ENCODE assay signal across 12 cellular contexts in genomic region chr17:42982266-42982665, GRCh38. TPM values are rescaled to one million over a fixed set of nuclear protein-coding genes. Genes with fewer than 3 reads are reported as not detected.
A peak's percentile ranks its signal among the peaks of the same experiment; 100 is the strongest.
DNase-seq lines count a peak whose midpoint lies in the region; ATAC-seq, FAIRE-seq and TF ChIP-seq lines count a peak whose summit lies in the region.
"Had no signal": no experiment of that assay in that cellular context is flagged by ENCODE, and none has a peak within 500 bp of the region (broad histone marks: within the 10 kb centered on the region; RNA-seq: fewer than 3 reads in every experiment).

No MANE protein-coding gene starts in this region.

- CTCF ChIA-PET in endothelial cell of umbilical vein (lab: Charles Lee) = interaction anchor here (0.7 to 1.2 kb wide), 2 partner anchors 14 to 49 kb away, joined by 3 read pairs; no protein-coding TSS in a partner anchor

- peak overlapping the region; percentile 100 for H3K27ac ChIP-seq in cardiac muscle cell
- no peak overlapping the region for H3K27ac ChIP-seq in heart left ventricle
- peak overlapping the region; percentile 98 for H3K27ac ChIP-seq in VCaP
- H3K27ac ChIP-seq in endothelial cell of umbilical vein (ENCODE audit: insufficient read depth, low read depth, low read length) = no peak overlapping the region

- DNase-seq in cardiac muscle cell (ENCODE audit: low read depth in 1 of 2, low spot score in 1 of 2) = no peak
- no peak for DNase-seq in heart left ventricle
- DNase-seq in endothelial cell of umbilical vein (ENCODE audit: low read depth, low spot score) = no peak
- DNase-seq in stimulated activated naive B cell treated with anti-CD40 and anti-IgM and Interleukin-4, amounts not matched to agents 10 μg/mL and 1 μg/mL and 100 μg/mL, for 72 hours = no peak
- no peak for DNase-seq in DMS79 treated with DMSO at 0.1 percent for 48 hours (lab: John Stamatoyannopoulos, UW)
- DNase-seq in NCI-H2171 (lab: John Stamatoyannopoulos, UW) = no peak
- DNase-seq: kidney, NCI-H146, NCI-H82 had no signal

- H4K20me1 ChIP-seq in endothelial cell of umbilical vein (replicated peaks; ENCODE audit: control insufficient read depth, extremely low read depth, insufficient read depth, low read length) = no peaks in the 10 kb centered on the region

- no peak overlapping the region for H3K9ac ChIP-seq in endothelial cell of umbilical vein (replicated peaks; ENCODE audit: extremely low read depth, insufficient read depth, low read length)

- POLR2A ChIA-PET in endothelial cell of umbilical vein (lab: Charles Lee) = no interaction called here

- H3K9me3 ChIP-seq in cardiac muscle cell (ENCODE audit: low read depth) = no peaks in the 10 kb centered on the region
- no peaks in the 10 kb centered on the region for H3K9me3 ChIP-seq in heart left ventricle
- H3K9me3 ChIP-seq in endothelial cell of umbilical vein (replicated peaks; ENCODE audit: control insufficient read depth, insufficient read depth, low read length) = no peaks in the 10 kb centered on the region

- H3K79me2 ChIP-seq in endothelial cell of umbilical vein (ENCODE audit: control insufficient read depth, insufficient read depth, low read length) = peaks cover 16% of the 10 kb centered on the region

- ATAC-seq in heart left ventricle (no peak), HG03442 (IDR thresholded peaks at IDR 0.05; ENCODE audit: unreplicated experiment) (no peak)
- ATAC-seq in stimulated activated naive B cell treated with anti-CD40 and anti-IgM and Interleukin-4, amounts not matched to agents 10 μg/mL and 1 μg/mL and 100 μg/mL, for 72 hours (replicated peaks) = no peak

- peaks cover 29 to 72% of the 10 kb centered on the region in 2 donors for H3K4me1 Mint-ChIP-seq in stimulated activated naive B cell treated with anti-CD40 and anti-IgM and Interleukin-4, amounts not matched to agents 10 μg/mL and 1 μg/mL and 100 μg/mL, for 72 hours

- H3K4me3 ChIP-seq in cardiac muscle cell (no peak overlapping the region), heart left ventricle (peak overlapping the region in 2 of 12 donors; percentile 85 to 99), endothelial cell of umbilical vein (replicated peaks in 1 of 3; ENCODE audit: insufficient read depth in 1 of 3, low read depth in 1 of 3, low read length in 3 of 3) (no peak overlapping the region)

- no peak for TF ChIP-seq POLR2A in heart left ventricle (IDR thresholded peaks at IDR 0.05)
- no peak for TF ChIP-seq POLR2A in endothelial cell of umbilical vein (IDR thresholded peaks at IDR 0.05; ENCODE audit: low read depth, low read length)

- no peaks in the 10 kb centered on the region for H3K9me1 ChIP-seq in endothelial cell of umbilical vein (replicated peaks; ENCODE audit: control insufficient read depth, extremely low read depth, insufficient read depth, low read length)

- FAIRE-seq in endothelial cell of umbilical vein (lab: Jason Lieb, UNC) = no peak
- FAIRE-seq: kidney had no signal

- H3K27me3 ChIP-seq in cardiac muscle cell (no peaks in the 10 kb centered on the region), heart left ventricle (no peaks in the 10 kb centered on the region), endothelial cell of umbilical vein (ENCODE audit: control insufficient read depth in 2 of 2, insufficient read depth in 2 of 2, low read length in 2 of 2) (no peaks in the 10 kb centered on the region)

- intact Hi-C loops in heart left ventricle (cut with DNase I) = no loop called here
- intact Hi-C loops in endothelial cell of umbilical vein (cut with micrococcal nuclease) = no loop called here

- dilution Hi-C loops in endothelial cell of umbilical vein (cut with MboI; ENCODE audit: extremely low pct_ligation_motif_present, low sequenced_read_pairs) = no loop called here

- H3K36me3 ChIP-seq in cardiac muscle cell (peaks cover 17% of the 10 kb centered on the region), heart left ventricle (peaks cover under 1 to 37% (median 14%) of the 10 kb centered on the region in 9 donors), endothelial cell of umbilical vein (ENCODE audit: control insufficient read depth in 2 of 2, extremely low read depth in 1 of 2, insufficient read depth in 2 of 2, low read length in 2 of 2) (peaks cover 2 to 3% of the 10 kb centered on the region in 2 experiments)

- H2AFZ ChIP-seq in endothelial cell of umbilical vein (ENCODE audit: low read depth, low read length) = no peak overlapping the region

- H3K36me3 Mint-ChIP-seq in stimulated activated naive B cell treated with anti-CD40 and anti-IgM and Interleukin-4, amounts not matched to agents 10 μg/mL and 1 μg/mL and 100 μg/mL, for 72 hours = peaks cover 12 to 22% of the 10 kb centered on the region in 2 donors

- H3K9me3 Mint-ChIP-seq in stimulated activated naive B cell treated with anti-CD40 and anti-IgM and Interleukin-4, amounts not matched to agents 10 μg/mL and 1 μg/mL and 100 μg/mL, for 72 hours = no peaks in the 10 kb centered on the region

- no peaks in the 10 kb centered on the region for H3K27me3 Mint-ChIP-seq in stimulated activated naive B cell treated with anti-CD40 and anti-IgM and Interleukin-4, amounts not matched to agents 10 μg/mL and 1 μg/mL and 100 μg/mL, for 72 hours

- H3K4me1 ChIP-seq in cardiac muscle cell (ENCODE audit: low read depth) (peaks cover 20% of the 10 kb centered on the region), heart left ventricle (peaks cover 0 to 52% (median 25%) of the 10 kb centered on the region in 12 donors), endothelial cell of umbilical vein (ENCODE audit: control insufficient read depth, extremely low read depth, insufficient read depth, low read length) (peaks cover 23% of the 10 kb centered on the region)

- H3K4me2 ChIP-seq in endothelial cell of umbilical vein (ENCODE audit: insufficient read depth, low read length) = no peak overlapping the region

- TF ChIP-seq CTCF in cardiac muscle cell (IDR thresholded peaks at IDR 0.05; ENCODE audit: low read depth, low read length) = no peak
- no peak for TF ChIP-seq CTCF in heart left ventricle (IDR thresholded peaks at IDR 0.05)
- no peak for TF ChIP-seq CTCF in VCaP (conservative IDR thresholded peaks at IDR 0.05)
- no peak for TF ChIP-seq CTCF in endothelial cell of umbilical vein (IDR thresholded peaks at IDR 0.05; ENCODE audit: extremely low read depth in 1 of 2, insufficient read depth in 1 of 2, low read depth in 1 of 2, low read length in 2 of 2)

- TSS peak; percentile 8 for BruUV-seq in endothelial cell of umbilical vein (replicated peaks; lab: Mats Ljungman, UMichigan)

- H3K27ac Mint-ChIP-seq in stimulated activated naive B cell treated with anti-CD40 and anti-IgM and Interleukin-4, amounts not matched to agents 10 μg/mL and 1 μg/mL and 100 μg/mL, for 72 hours = peak overlapping the region; percentile 76

- peak overlapping the region; percentile 86 to 99 for H3K4me3 Mint-ChIP-seq in stimulated activated naive B cell treated with anti-CD40 and anti-IgM and Interleukin-4, amounts not matched to agents 10 μg/mL and 1 μg/mL and 100 μg/mL, for 72 hours

RNA-seq across cellular contexts. Expression of gene RUNDC1, which starts 1.9 kb away (rescaled TPM):
- 20.5 and 28.8 TPM in 2 replicates for total RNA-seq in cardiac muscle cell
- 33.8 and 39.0 TPM in 2 replicates for polyA plus RNA-seq in cardiac muscle cell
- total RNA-seq in heart left ventricle = 10 to 100 TPM in 8 of 9 donors, 1 to 10 TPM in 1; 9.8 to 15.9 (median 11.4) TPM
- polyA plus RNA-seq in heart left ventricle = 10 to 100 TPM in 1 of 2 donors, 1 to 10 TPM in 1; 5.5 to 14.4 TPM
- 11.7 and 12.0 TPM in 2 replicates for total RNA-seq in endothelial cell of umbilical vein
- 7.3 and 9.2 TPM in 2 replicates for polyA plus RNA-seq in endothelial cell of umbilical vein
- 7.5 and 7.8 TPM in 2 replicates for polyA plus RNA-seq in endothelial cell of umbilical vein (2011; cell fraction: cytosol; rRNA removed)
- 9.2 and 9.5 TPM in 2 replicates for polyA plus RNA-seq in endothelial cell of umbilical vein (2011; cell fraction: nucleus; rRNA removed)
- 8.1 and 8.9 TPM in 2 replicates for polyA plus RNA-seq in endothelial cell of umbilical vein (2012)
- polyA minus RNA-seq in endothelial cell of umbilical vein = 11.6 and 13.4 TPM in 2 replicates
- polyA minus RNA-seq in endothelial cell of umbilical vein (2011; cell fraction: cytosol; rRNA and poly(A)+ RNA removed) = 5.4 TPM
- polyA minus RNA-seq in endothelial cell of umbilical vein (2011; cell fraction: nucleus; rRNA and poly(A)+ RNA removed) = 7.1 and 8.8 TPM in 2 replicates

RNA-seq across cellular contexts. Expression of gene PTGES3L, which starts 2.4 kb away (rescaled TPM):
- total RNA-seq in cardiac muscle cell = 42.8 and 50.8 TPM in 2 replicates
- 72.9 and 86.1 TPM in 2 replicates for polyA plus RNA-seq in cardiac muscle cell
- 10 to 100 TPM; 24.6 to 48.4 (median 41.2) TPM for total RNA-seq in heart left ventricle
- 10 to 100 TPM; 41.5 to 58.0 TPM for polyA plus RNA-seq in heart left ventricle
- not detected in 2 replicates for total RNA-seq in endothelial cell of umbilical vein
- 0.23 and 0.45 TPM in 2 replicates for polyA plus RNA-seq in endothelial cell of umbilical vein
- 0.19 and 0.20 TPM in 2 replicates for polyA plus RNA-seq in endothelial cell of umbilical vein (2011; cell fraction: cytosol; rRNA removed)
- 0.67 and 0.78 TPM in 2 replicates for polyA plus RNA-seq in endothelial cell of umbilical vein (2011; cell fraction: nucleus; rRNA removed)
- 0.17 TPM in 1 of 2 replicates, not detected in the other for polyA plus RNA-seq in endothelial cell of umbilical vein (2012)
- 0.15 and 1.2 TPM in 2 replicates for polyA minus RNA-seq in endothelial cell of umbilical vein
- polyA minus RNA-seq in endothelial cell of umbilical vein (2011; cell fraction: cytosol; rRNA and poly(A)+ RNA removed) = 1.9 TPM
- 0.53 and 1.4 TPM in 2 replicates for polyA minus RNA-seq in endothelial cell of umbilical vein (2011; cell fraction: nucleus; rRNA and poly(A)+ RNA removed)
- total RNA-seq: HT1080 had no signal

RNA-seq across cellular contexts. Expression of gene RPL27, which starts 16.0 kb away (rescaled TPM):
- 958 and 1,193 TPM in 2 replicates for total RNA-seq in cardiac muscle cell
- polyA plus RNA-seq in cardiac muscle cell = 906 and 971 TPM in 2 replicates
- total RNA-seq in heart left ventricle = 100 to 1,000 TPM; 477 to 796 (median 664) TPM
- polyA plus RNA-seq in heart left ventricle = 1,000 to 10,000 TPM; 1,976 to 2,590 TPM
- total RNA-seq in endothelial cell of umbilical vein = 1,014 and 1,102 TPM in 2 replicates
- 2,467 and 2,620 TPM in 2 replicates for polyA plus RNA-seq in endothelial cell of umbilical vein
- 4,890 and 5,080 TPM in 2 replicates for polyA plus RNA-seq in endothelial cell of umbilical vein (2011; cell fraction: cytosol; rRNA removed)
- 1,058 and 1,799 TPM in 2 replicates for polyA plus RNA-seq in endothelial cell of umbilical vein (2011; cell fraction: nucleus; rRNA removed)
- 2,952 and 3,928 TPM in 2 replicates for polyA plus RNA-seq in endothelial cell of umbilical vein (2012)
- 1,135 and 1,329 TPM in 2 replicates for polyA minus RNA-seq in endothelial cell of umbilical vein
- 601 TPM for polyA minus RNA-seq in endothelial cell of umbilical vein (2011; cell fraction: cytosol; rRNA and poly(A)+ RNA removed)
- polyA minus RNA-seq in endothelial cell of umbilical vein (2011; cell fraction: nucleus; rRNA and poly(A)+ RNA removed) = 149 and 293 TPM in 2 replicates

RNA-seq across cellular contexts. Expression of gene AARSD1, which starts 18.0 kb away (rescaled TPM):
- 36.1 and 37.0 TPM in 2 replicates for total RNA-seq in cardiac muscle cell
- polyA plus RNA-seq in cardiac muscle cell = 76.1 and 82.1 TPM in 2 replicates
- total RNA-seq in heart left ventricle = 10 to 100 TPM; 19.5 to 33.3 (median 26.2) TPM
- 10 to 100 TPM; 45.5 to 66.3 TPM for polyA plus RNA-seq in heart left ventricle
- 39.7 and 53.2 TPM in 2 replicates for total RNA-seq in endothelial cell of umbilical vein
- polyA plus RNA-seq in endothelial cell of umbilical vein = 38.3 and 42.8 TPM in 2 replicates
- polyA plus RNA-seq in endothelial cell of umbilical vein (2011; cell fraction: cytosol; rRNA removed) = 42.1 and 47.5 TPM in 2 replicates
- polyA plus RNA-seq in endothelial cell of umbilical vein (2011; cell fraction: nucleus; rRNA removed) = 84.3 and 93.9 TPM in 2 replicates
- polyA plus RNA-seq in endothelial cell of umbilical vein (2012) = 46.1 and 47.7 TPM in 2 replicates
- 39.0 and 44.7 TPM in 2 replicates for polyA minus RNA-seq in endothelial cell of umbilical vein
- polyA minus RNA-seq in endothelial cell of umbilical vein (2011; cell fraction: cytosol; rRNA and poly(A)+ RNA removed) = 18.7 TPM
- 28.6 and 35.0 TPM in 2 replicates for polyA minus RNA-seq in endothelial cell of umbilical vein (2011; cell fraction: nucleus; rRNA and poly(A)+ RNA removed)

RNA-seq across cellular contexts. Expression of gene IFI35, which starts 24.3 kb away (rescaled TPM):
- 4.7 and 6.8 TPM in 2 replicates for total RNA-seq in cardiac muscle cell
- polyA plus RNA-seq in cardiac muscle cell = 8.7 and 9.4 TPM in 2 replicates
- total RNA-seq in heart left ventricle = 10 to 100 TPM in 8 of 9 donors, 1 to 10 TPM in 1; 8.4 to 66.7 (median 11.9) TPM
- polyA plus RNA-seq in heart left ventricle = 10 to 100 TPM in 1 of 2 donors, 1 to 10 TPM in 1; 9.2 to 12.5 TPM
- total RNA-seq in endothelial cell of umbilical vein = 9.4 and 11.1 TPM in 2 replicates
- polyA plus RNA-seq in endothelial cell of umbilical vein = 22.5 and 23.5 TPM in 2 replicates
- 17.1 and 17.9 TPM in 2 replicates for polyA plus RNA-seq in endothelial cell of umbilical vein (2011; cell fraction: cytosol; rRNA removed)
- 13.8 and 14.5 TPM in 2 replicates for polyA plus RNA-seq in endothelial cell of umbilical vein (2011; cell fraction: nucleus; rRNA removed)
- 8.8 and 9.0 TPM in 2 replicates for polyA plus RNA-seq in endothelial cell of umbilical vein (2012)
- polyA minus RNA-seq in endothelial cell of umbilical vein = 11.0 and 11.7 TPM in 2 replicates
- polyA minus RNA-seq in endothelial cell of umbilical vein (2011; cell fraction: cytosol; rRNA and poly(A)+ RNA removed) = 11.2 TPM
- polyA minus RNA-seq in endothelial cell of umbilical vein (2011; cell fraction: nucleus; rRNA and poly(A)+ RNA removed) = 4.4 and 5.2 TPM in 2 replicates

Comparison
In these comparisons a context has a peak if more than half of its experiments do, and no peak if none do; other contexts are left out.
1. H3K27ac ChIP-seq: peak in cardiac muscle cell (single experiment) and VCaP (single experiment); none in heart left ventricle (0 of 12) and endothelial cell of umbilical vein (single experiment).
2. RNA of gene PTGES3L, which starts 2.4 kb away (total RNA-seq): 42.8 to 50.8 TPM in cardiac muscle cell and 24.6 to 48.4 TPM in heart left ventricle; not detected in endothelial cell of umbilical vein; every median in the first group is over 10 times any median in the second.